Comparison of ENCODE assay signal across 21 cellular contexts in genomic region chrX:52857126-52857525, GRCh38. TPM values are rescaled to one million over a fixed set of nuclear protein-coding genes. Genes with fewer than 3 reads are reported as not detected.
"Had no signal": no experiment of that assay in that cellular context is flagged by ENCODE, and none has a peak within 500 bp of the region (broad histone marks: within the 10 kb centered on the region; RNA-seq: fewer than 3 reads in every experiment).

No MANE protein-coding gene starts in this region.

RNA-seq across cellular contexts. Expression of gene XAGE3, which starts 10.8 kb away (rescaled TPM):
- total RNA-seq: activated CD4-positive, alpha-beta memory T cell treated with anti-CD3 and anti-CD28 coated beads for 36 hours; activated CD4-positive, alpha-beta T cell treated with anti-CD3 and anti-CD28 coated beads for 36 hours; activated CD4-positive, alpha-beta T cell treated with anti-CD3 and anti-CD28 coated beads, Interleukin-2, amount 10 ng/mL, durations not matched to agents 24 days and 14 days; activated CD8-positive, alpha-beta memory T cell treated with anti-CD3 and anti-CD28 coated beads for 36 hours; activated CD8-positive, alpha-beta memory T cell treated with anti-CD3 and anti-CD28 coated beads, Interleukin-2, amount 10 ng/mL, durations not matched to agents 7 days and 5 days; activated CD8-positive, alpha-beta T cell treated with anti-CD3 and anti-CD28 coated beads, Interleukin-2, amount 10 ng/mL, durations not matched to agents 7 days and 5 days; activated naive CD4-positive, alpha-beta T cell treated with anti-CD3 and anti-CD28 coated beads for 36 hours; activated naive CD8-positive, alpha-beta T cell treated with anti-CD3 and anti-CD28 coated beads for 36 hours; activated T-helper 1 cell treated with anti-CD3 and anti-CD28 coated beads, Interleukin-12 subunit alpha, Interleukin-12 subunit beta, Interleukin-2, Interleukin-4 antibody, amounts not matched to agents 30 ng/mL and 10 ng/mL and 1 ng/mL, durations not matched to agents 14 hours and 24 hours and 36 hours; activated T-helper 2 cell treated with anti-CD3 and anti-CD28 coated beads, Interferon-gamma antibody, Interleukin-2, Interleukin-4, amounts not matched to agents 10 μg/mL and 5 μg/mL and 100 μg/mL, durations not matched to agents 14 hours and 24 hours and 36 hours; adrenal gland; aorta; body of pancreas; chondrocyte; dermis blood vessel endothelial cell; esophagus squamous epithelium; fibroblast of lung; fibroblast of villous mesenchyme; frontal cortex; T-helper 1 cell treated with Interleukin-12 subunit alpha and Interleukin-12 subunit beta and Interleukin-4 antibody, amounts not matched to agents 30 ng/mL and 1 ng/mL, for 36 hours had no signal
- polyA plus RNA-seq: adrenal gland, aorta, esophagus, fibroblast of lung had no signal

RNA-seq across cellular contexts. Expression of gene XAGE5, which starts 46.0 kb away (rescaled TPM):
- total RNA-seq: activated CD4-positive, alpha-beta memory T cell treated with anti-CD3 and anti-CD28 coated beads for 36 hours; activated CD4-positive, alpha-beta T cell treated with anti-CD3 and anti-CD28 coated beads for 36 hours; activated CD4-positive, alpha-beta T cell treated with anti-CD3 and anti-CD28 coated beads, Interleukin-2, amount 10 ng/mL, durations not matched to agents 24 days and 14 days; activated CD8-positive, alpha-beta memory T cell treated with anti-CD3 and anti-CD28 coated beads for 36 hours; activated CD8-positive, alpha-beta memory T cell treated with anti-CD3 and anti-CD28 coated beads, Interleukin-2, amount 10 ng/mL, durations not matched to agents 7 days and 5 days; activated CD8-positive, alpha-beta T cell treated with anti-CD3 and anti-CD28 coated beads, Interleukin-2, amount 10 ng/mL, durations not matched to agents 7 days and 5 days; activated naive CD4-positive, alpha-beta T cell treated with anti-CD3 and anti-CD28 coated beads for 36 hours; activated naive CD8-positive, alpha-beta T cell treated with anti-CD3 and anti-CD28 coated beads for 36 hours; activated T-helper 1 cell treated with anti-CD3 and anti-CD28 coated beads, Interleukin-12 subunit alpha, Interleukin-12 subunit beta, Interleukin-2, Interleukin-4 antibody, amounts not matched to agents 30 ng/mL and 10 ng/mL and 1 ng/mL, durations not matched to agents 14 hours and 24 hours and 36 hours; activated T-helper 2 cell treated with anti-CD3 and anti-CD28 coated beads, Interferon-gamma antibody, Interleukin-2, Interleukin-4, amounts not matched to agents 10 μg/mL and 5 μg/mL and 100 μg/mL, durations not matched to agents 14 hours and 24 hours and 36 hours; adrenal gland; aorta; body of pancreas; chondrocyte; dermis blood vessel endothelial cell; esophagus squamous epithelium; fibroblast of lung; fibroblast of villous mesenchyme; frontal cortex; T-helper 1 cell treated with Interleukin-12 subunit alpha and Interleukin-12 subunit beta and Interleukin-4 antibody, amounts not matched to agents 30 ng/mL and 1 ng/mL, for 36 hours had no signal
- polyA plus RNA-seq: adrenal gland, aorta, esophagus, fibroblast of lung had no signal

RNA-seq across cellular contexts. Expression of gene SPANXN5, which starts 59.9 kb away (rescaled TPM):
- total RNA-seq: activated CD4-positive, alpha-beta memory T cell treated with anti-CD3 and anti-CD28 coated beads for 36 hours; activated CD4-positive, alpha-beta T cell treated with anti-CD3 and anti-CD28 coated beads for 36 hours; activated CD4-positive, alpha-beta T cell treated with anti-CD3 and anti-CD28 coated beads, Interleukin-2, amount 10 ng/mL, durations not matched to agents 24 days and 14 days; activated CD8-positive, alpha-beta memory T cell treated with anti-CD3 and anti-CD28 coated beads for 36 hours; activated CD8-positive, alpha-beta memory T cell treated with anti-CD3 and anti-CD28 coated beads, Interleukin-2, amount 10 ng/mL, durations not matched to agents 7 days and 5 days; activated CD8-positive, alpha-beta T cell treated with anti-CD3 and anti-CD28 coated beads, Interleukin-2, amount 10 ng/mL, durations not matched to agents 7 days and 5 days; activated naive CD4-positive, alpha-beta T cell treated with anti-CD3 and anti-CD28 coated beads for 36 hours; activated naive CD8-positive, alpha-beta T cell treated with anti-CD3 and anti-CD28 coated beads for 36 hours; activated T-helper 1 cell treated with anti-CD3 and anti-CD28 coated beads, Interleukin-12 subunit alpha, Interleukin-12 subunit beta, Interleukin-2, Interleukin-4 antibody, amounts not matched to agents 30 ng/mL and 10 ng/mL and 1 ng/mL, durations not matched to agents 14 hours and 24 hours and 36 hours; activated T-helper 2 cell treated with anti-CD3 and anti-CD28 coated beads, Interferon-gamma antibody, Interleukin-2, Interleukin-4, amounts not matched to agents 10 μg/mL and 5 μg/mL and 100 μg/mL, durations not matched to agents 14 hours and 24 hours and 36 hours; adrenal gland; aorta; body of pancreas; chondrocyte; dermis blood vessel endothelial cell; esophagus squamous epithelium; fibroblast of lung; fibroblast of villous mesenchyme; frontal cortex; T-helper 1 cell treated with Interleukin-12 subunit alpha and Interleukin-12 subunit beta and Interleukin-4 antibody, amounts not matched to agents 30 ng/mL and 1 ng/mL, for 36 hours had no signal
- polyA plus RNA-seq: adrenal gland, aorta, esophagus, fibroblast of lung had no signal
